8 cellular contexts compared by ENCODE assay signal in the genomic region with DNA sequence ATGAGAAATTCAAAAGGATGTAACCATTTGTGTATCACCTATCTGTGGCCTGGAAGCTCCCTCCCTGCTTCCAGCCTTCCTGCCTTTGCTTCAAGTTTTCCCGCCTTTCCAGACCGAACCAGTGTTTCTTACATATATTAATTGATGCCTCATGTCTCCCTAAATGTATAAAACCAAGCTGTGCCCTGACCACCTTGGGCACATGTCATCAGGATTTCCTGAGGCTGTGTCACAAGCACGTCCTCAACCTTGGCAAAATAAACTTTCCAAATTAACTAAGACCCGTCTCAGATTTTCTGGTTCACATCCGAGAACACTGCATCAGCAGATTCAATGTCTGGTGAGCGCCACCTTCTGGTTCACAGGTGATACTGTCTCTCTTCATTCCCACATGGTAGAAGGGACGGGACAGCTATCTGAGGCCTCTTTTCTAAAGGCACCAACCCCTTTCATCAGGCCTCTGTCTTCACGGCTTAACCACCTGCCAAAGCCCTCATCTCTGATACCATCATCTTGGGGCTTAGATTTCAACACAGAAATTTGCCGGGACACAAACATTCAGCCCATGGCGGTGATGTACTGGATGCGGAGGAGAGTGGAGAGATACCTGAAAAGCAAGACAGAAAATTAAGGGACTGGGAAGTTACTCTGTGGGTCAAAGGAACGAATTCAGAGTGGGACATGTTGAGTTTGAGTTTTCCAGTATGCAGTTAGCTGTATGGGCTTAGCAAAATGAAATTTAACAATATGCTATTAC. TPM values are rescaled to one million over a fixed set of nuclear protein-coding genes. Genes with fewer than 3 reads are reported as not detected.
DNase-seq lines count a peak whose midpoint lies in the region; ATAC-seq, FAIRE-seq and TF ChIP-seq lines count a peak whose summit lies in the region.

No MANE protein-coding gene starts in this region.

- H3K4me3 ChIP-seq in GM12864 (ENCODE audit: low read depth, low read length) = no peak overlapping the region
- H3K4me3 ChIP-seq in PC-9 = no peak overlapping the region
- no peak overlapping the region for H3K4me3 ChIP-seq in right atrium auricular region

- CTCF ChIA-PET in PC-9 (lab: Charles Lee) = interaction anchor here (1.0 kb wide), 1 partner anchor 32 kb away, joined by 3 read pairs; no protein-coding TSS in a partner anchor

- no TSS peak for BruUV-seq in PC-9 (replicated peaks; lab: Mats Ljungman, UMichigan)

- H3K36me3 ChIP-seq in PC-9 (ENCODE audit: low read depth) = no peaks in the 10 kb centered on the region
- no peaks in the 10 kb centered on the region for H3K36me3 ChIP-seq in right atrium auricular region

- H3K27ac ChIP-seq in PC-9 (no peak overlapping the region), right atrium auricular region (no peak overlapping the region)

- H3K9me3 ChIP-seq in PC-9 (ENCODE audit: insufficient read depth, low read depth) (no peaks in the 10 kb centered on the region), right atrium auricular region (no peaks in the 10 kb centered on the region)

- intact Hi-C loops in PC-9 (cut with micrococcal nuclease; ENCODE audit: unreplicated experiment) (loop anchor here (1.0 kb wide), 1 partner anchor 32 kb away; no protein-coding TSS in a partner anchor), sciatic nerve (cut with DNase I) (no loop called here)

- TF ChIP-seq CTCF in GM12864 (IDR thresholded peaks at IDR 0.05; ENCODE audit: low read depth, low read length, missing control alignments) (peak; percentile 83), PC-9 (conservative IDR thresholded peaks at IDR 0.05) (peak; percentile 82), right atrium auricular region (IDR thresholded peaks at IDR 0.05) (peak; percentile 58 to 81)

- H3K79me2 ChIP-seq in PC-9 (ENCODE audit: low read depth) = no peaks in the 10 kb centered on the region

- no peaks in the 10 kb centered on the region for H3K4me1 ChIP-seq in PC-9 (replicated peaks; ENCODE audit: insufficient read depth)
- no peaks in the 10 kb centered on the region for H3K4me1 ChIP-seq in right atrium auricular region

- H4K20me1 ChIP-seq in PC-9 (ENCODE audit: insufficient read depth) = no peaks in the 10 kb centered on the region

- H2AFZ ChIP-seq in PC-9 = no peak overlapping the region

- peak; percentile 65 for ATAC-seq in sciatic nerve

- FAIRE-seq in A204.1 (lab: Jason Lieb, UNC) = peak; percentile 39

- no peak overlapping the region for H3K4me2 ChIP-seq in PC-9

- peak; percentile 26 for DNase-seq in GM12864 (ENCODE audit: low read depth)
- peak; percentile 40 for DNase-seq in HT1080 (ENCODE audit: low read depth)
- peak; percentile 11 to 38 for DNase-seq in PC-9
- peak; percentile 49 for DNase-seq in amniotic stem cell (lab: John Stamatoyannopoulos, UW)
- no peak for DNase-seq in right atrium auricular region (ENCODE audit: low spot score)
- no peak for DNase-seq in sciatic nerve (ENCODE audit: low spot score)
- no peak for DNase-seq in T1000 (lab: John Stamatoyannopoulos, UW)

- H3K27me3 ChIP-seq in PC-9 (ENCODE audit: insufficient read depth, low read depth) (peaks cover 50% of the 10 kb centered on the region), right atrium auricular region (no peaks in the 10 kb centered on the region)

- POLR2A ChIA-PET in PC-9 (lab: Charles Lee; ENCODE audit: unreplicated experiment) = no interaction called here

- no peaks in the 10 kb centered on the region for H3K9me2 ChIP-seq in PC-9 (ENCODE audit: insufficient read depth)

- H3F3A ChIP-seq in PC-9 (ENCODE audit: insufficient read depth, low read depth) = no peaks in the 10 kb centered on the region

RNA-seq across cellular contexts. Expression of a gene that starts 58.7 kb away (rescaled TPM):
- total RNA-seq in HT1080 (2014; rRNA removed; shearing (Covaris generic)) = 0.20 and 0.27 TPM in 2 replicates
- 0.33 and 0.44 TPM in 2 replicates for polyA plus RNA-seq in HT1080 (2015; cell fraction: cytosol; rRNA removed)
- polyA plus RNA-seq in HT1080 (2015; cell fraction: nucleus; rRNA removed) = 0.26 and 0.28 TPM in 2 replicates
- total RNA-seq in PC-9 (2021) (0.30 and 0.39 TPM in 2 replicates), right atrium auricular region (not detected), sciatic nerve (0.13 TPM)

Comparison
In these comparisons a context has a peak if more than half of its experiments do, and no peak if none do; other contexts are left out.
1. DNase-seq: peak in GM12864 (single experiment), HT1080 (single experiment), PC-9 (2 of 2) and amniotic stem cell (single experiment); none in right atrium auricular region (single experiment), sciatic nerve (single experiment) and T1000 (single experiment).
2. Peak in every context shown above with its lines, with median percentiles within 50 percentile points of each other: CTCF ChIP-seq.